In genomic region chr6:157535354-157536217, GRCh38 we compare ENCODE assay signal across 8 cellular contexts.
DNase-seq lines count a peak whose midpoint lies in the region; ATAC-seq, FAIRE-seq and TF ChIP-seq lines count a peak whose summit lies in the region.

No MANE protein-coding gene starts in this region.

- ATAC-seq in A549 (no peak), GM18867 (IDR thresholded peaks at IDR 0.05; ENCODE audit: unreplicated experiment) (peak; percentile 73), HG03135 (IDR thresholded peaks at IDR 0.05; ENCODE audit: unreplicated experiment) (peak; percentile 61)

- no peak overlapping the region; the same call in 1 of the 2 replicates for H3K9ac ChIP-seq in SK-N-SH

- no peak overlapping the region for H3K4me3 ChIP-seq in A549
- H3K4me3 ChIP-seq in SK-N-SH (ENCODE audit: low read depth in 2 of 2, low read length in 1 of 2): peak overlapping the region in 1 of 2 experiments; percentile 25; a peak in 1 of 4 replicates

- no peaks in the 10 kb centered on the region for H3K79me2 ChIP-seq in SK-N-SH (ENCODE audit: insufficient read depth)

- no peaks in the 10 kb centered on the region for H3K36me3 Mint-ChIP-seq in stimulated activated naive CD8-positive, alpha-beta T cell treated with anti-CD3 and anti-CD28 coated beads, Interleukin-15, Interleukin-2, amounts not matched to agents 100 ng/mL and 50 ng/mL, for 24 hours (ENCODE audit: low read depth)

- CTCF ChIA-PET in A549 (lab: Yijun Ruan, JAX) (interaction anchor here (0.5 kb wide), 1 partner anchor 121 kb away, joined by 3 read pairs; no protein-coding TSS in a partner anchor), SK-N-SH (lab: Yijun Ruan, JAX) (interaction anchor here (1.1 kb wide), 1 partner anchor 132 kb away, joined by 3 read pairs; no protein-coding TSS in a partner anchor)

- H3K27me3 ChIP-seq in SK-N-SH (ENCODE audit: insufficient read depth): no peaks in the 10 kb centered on the region

- H3K27ac Mint-ChIP-seq in stimulated activated naive CD8-positive, alpha-beta T cell treated with anti-CD3 and anti-CD28 coated beads, Interleukin-15, Interleukin-2, amounts not matched to agents 100 ng/mL and 50 ng/mL, for 24 hours: peak overlapping the region; percentile 74

- H3K9me3 Mint-ChIP-seq in stimulated activated naive CD8-positive, alpha-beta T cell treated with anti-CD3 and anti-CD28 coated beads, Interleukin-15, Interleukin-2, amounts not matched to agents 100 ng/mL and 50 ng/mL, for 24 hours: no peaks in the 10 kb centered on the region

- TF ChIP-seq CTCF in A549 (IDR thresholded peaks at IDR 0.05) (no peak), SK-N-SH (IDR thresholded peaks at IDR 0.05) (no peak)

- H3K9me3 ChIP-seq in A549: no peaks in the 10 kb centered on the region
- no peaks in the 10 kb centered on the region for H3K9me3 ChIP-seq in SK-N-SH

- POLR2A ChIA-PET in A549 (lab: Yijun Ruan, JAX): no interaction called here
- POLR2A ChIA-PET in SK-N-SH (lab: Yijun Ruan, JAX): no interaction called here

- H3K4me1 Mint-ChIP-seq in stimulated activated naive CD8-positive, alpha-beta T cell treated with anti-CD3 and anti-CD28 coated beads, Interleukin-15, Interleukin-2, amounts not matched to agents 100 ng/mL and 50 ng/mL, for 24 hours (ENCODE audit: low read depth): peaks cover 41% of the 10 kb centered on the region

- peak overlapping the region; percentile 51 for H3K4me3 Mint-ChIP-seq in stimulated activated naive CD8-positive, alpha-beta T cell treated with anti-CD3 and anti-CD28 coated beads, Interleukin-15, Interleukin-2, amounts not matched to agents 100 ng/mL and 50 ng/mL, for 24 hours

- TF ChIP-seq EP300 in A549 (IDR thresholded peaks at IDR 0.05): no peak
- no peak for TF ChIP-seq EP300 in SK-N-SH (IDR thresholded peaks at IDR 0.05; ENCODE audit: borderline replicate concordance in 1 of 2, low read depth in 1 of 2, low read length in 1 of 2)

- peaks cover 6% of the 10 kb centered on the region for H3K27me3 Mint-ChIP-seq in stimulated activated naive CD8-positive, alpha-beta T cell treated with anti-CD3 and anti-CD28 coated beads, Interleukin-15, Interleukin-2, amounts not matched to agents 100 ng/mL and 50 ng/mL, for 24 hours

- no peaks in the 10 kb centered on the region for H4K20me1 ChIP-seq in SK-N-SH (ENCODE audit: insufficient read depth)

- H3K27ac ChIP-seq in A549 (no peak overlapping the region), SK-N-SH (ENCODE audit: low read depth in 2 of 2, low read length in 1 of 2) (peak overlapping the region; percentile 43 to 64)

- H3K9me2 ChIP-seq in SK-N-SH: no peaks in the 10 kb centered on the region

- peak overlapping the region; percentile 64; the same call in 1 of the 2 replicates for H2AFZ ChIP-seq in SK-N-SH (ENCODE audit: low read depth)

- peaks cover 15% of the 10 kb centered on the region for H3F3A ChIP-seq in SK-N-SH (replicated peaks; ENCODE audit: insufficient read depth)

- peak overlapping the region; percentile 23 for H3K4me2 ChIP-seq in A549
- peak overlapping the region; percentile 14 for H3K4me2 ChIP-seq in SK-N-SH

- DNase-seq in A549 (ENCODE audit: low read depth in 1 of 2, low spot score in 1 of 2) (peak in 1 of 2 experiments; percentile 7), SK-N-SH (no peak), fibroblast of peridontal ligament (ENCODE audit: extremely low read depth) (peak; percentile 64), NCI-H1048 (lab: John Stamatoyannopoulos, UW) (no peak), NCI-H345 treated with DMSO at 0.1 percent for 48 hours (lab: John Stamatoyannopoulos, UW; ENCODE audit: unreplicated experiment) (no peak)

- FAIRE-seq in A549 (lab: Jason Lieb, UNC): no peak

- TF ChIP-seq POLR2A in A549 (IDR thresholded peaks at IDR 0.05; ENCODE audit: low read length): no peak

- no peaks in the 10 kb centered on the region for H3K36me3 ChIP-seq in SK-N-SH (replicated peaks in 1 of 2; ENCODE audit: control insufficient read depth in 1 of 2, insufficient read depth in 2 of 2, low read length in 1 of 2)

- WGBS in A549 (ENCODE audit: missing lambda C conversion rate): 77% methylated on average over 12 of the region's 12 CpGs
- 61% methylated on average over 12 of the region's 12 CpGs for whole genome bisulfite sequencing in SK-N-SH (ENCODE audit: low lambda C conversion rate)

- H3K4me1 ChIP-seq in A549 (peaks cover 12% of the 10 kb centered on the region; the same call in 2 of the 3 replicates), SK-N-SH (ENCODE audit: control insufficient read depth in 1 of 2, insufficient read depth in 2 of 2, low read depth in 1 of 2, low read length in 1 of 2) (peaks cover 12 to 17% of the 10 kb centered on the region in 2 experiments; a peak in 2 of 4 replicates)

- TF ChIP-seq RAD21 in A549 (conservative IDR thresholded peaks at IDR 0.05 in 1 of 2, IDR thresholded peaks at IDR 0.05 in 1 of 2): no peak
- TF ChIP-seq RAD21 in SK-N-SH (IDR thresholded peaks at IDR 0.05; ENCODE audit: low read length): no peak

TF ChIP-seq in A549, 52 proteins besides CTCF, POLR2A, EP300 and RAD21:
- TF ChIP-seq MAFK (IDR thresholded peaks at IDR 0.05; ENCODE audit: partially characterized antibody) (no peak), FOSL2 (IDR thresholded peaks at IDR 0.05) (no peak), FOSL2 (CRISPR knock-in tag; IDR thresholded peaks at IDR 0.05) (peak; percentile 34; the same call in 1 of the 2 replicates), JUNB (IDR thresholded peaks at IDR 0.05) (no peak)
TF ChIP-seq in A549: peak in this region for 1.

TF ChIP-seq in SK-N-SH, 30 proteins besides CTCF, POLR2A, EP300 and RAD21:
- TF ChIP-seq JUND (IDR thresholded peaks at IDR 0.05) (peak; percentile 56), FOSL2 (IDR thresholded peaks at IDR 0.05; ENCODE audit: borderline replicate concordance, low read depth) (peak; percentile 62; the same call in 1 of the 2 replicates), IRF3 (IDR thresholded peaks at IDR 0.05; ENCODE audit: low read depth, low read length) (no peak), GABPA (IDR thresholded peaks at IDR 0.05; ENCODE audit: low read depth) (peak; percentile 28; the same call in 1 of the 2 replicates), PBX3 (IDR thresholded peaks at IDR 0.05) (no peak; the same call in 1 of the 2 replicates)

Comparison
In these comparisons a context has a peak if more than half of its experiments do, and no peak if none do; other contexts are left out.
1. ATAC-seq: peak in GM18867 (single experiment) and HG03135 (single experiment); none in A549 (0 of 2).
2. H3K27ac ChIP-seq: peak in SK-N-SH (2 of 2); none in A549 (0 of 2).